ENCODE assay signal across 15 cellular contexts in the genomic region with DNA sequence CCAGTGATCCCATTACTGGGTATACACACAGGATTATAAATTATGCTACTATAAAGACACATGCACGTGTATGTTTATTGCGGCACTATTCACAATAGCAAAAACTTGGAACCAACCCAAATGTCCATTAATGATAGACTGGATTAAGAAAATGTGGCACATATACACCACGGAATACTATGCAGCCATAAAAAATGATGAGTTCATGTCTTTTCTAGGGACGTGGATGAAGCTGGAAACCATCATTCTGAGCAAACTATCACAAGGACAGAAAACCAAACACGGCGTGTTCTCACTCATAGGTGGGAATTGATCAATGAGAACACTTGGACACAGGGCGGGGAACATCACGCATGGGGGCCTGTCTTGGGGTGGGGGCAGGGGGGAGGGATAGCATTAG. TPM values are rescaled to one million over a fixed set of nuclear protein-coding genes. Genes with fewer than 3 reads are reported as not detected.
"Had no signal": no experiment of that assay in that cellular context is flagged by ENCODE, and none has a peak within 500 bp of the region (broad histone marks: within the 10 kb centered on the region; RNA-seq: fewer than 3 reads in every experiment).

No MANE protein-coding gene starts in this region.

RNA-seq across cellular contexts. Expression of a gene that starts 9.0 kb away (rescaled TPM):
- total RNA-seq: stomach, subcutaneous adipose tissue, suprapubic skin, temporal lobe, testis, thoracic aorta, thyroid gland, tibial nerve, upper lobe of left lung, upper lobe of right lung, ureter, urinary bladder, uterus, vagina had no signal
- polyA plus RNA-seq: stomach, thymus, urinary bladder had no signal
